Comparison of ENCODE assay signal across 8 cellular contexts in genomic region chrX:136768469-136769084, GRCh38. TPM values are rescaled to one million over a fixed set of nuclear protein-coding genes. Genes with fewer than 3 reads are reported as not detected.
DNase-seq lines count a peak whose midpoint lies in the region; ATAC-seq and TF ChIP-seq lines count a peak whose summit lies in the region.

No MANE protein-coding gene starts in this region.

- H3K27me3 ChIP-seq in gastroesophageal sphincter (no peaks in the 10 kb centered on the region), skeletal muscle tissue (ENCODE audit: control insufficient read depth in 3 of 3, insufficient read depth in 3 of 3, low read length in 3 of 3) (no peaks in the 10 kb centered on the region)

- TF ChIP-seq EP300 in gastroesophageal sphincter (IDR thresholded peaks at IDR 0.05), result no peak

- 64% methylated on average over 2 of the region's 7 CpGs; no CpG with 5 or more reads in 1 of the 2 donors for WGBS in gastroesophageal sphincter (ENCODE audit: low coverage in 1 of 2), 2 donors

- no peaks in the 10 kb centered on the region for H3K9me3 ChIP-seq in gastroesophageal sphincter
- no peaks in the 10 kb centered on the region for H3K9me3 ChIP-seq in skeletal muscle tissue (ENCODE audit: control insufficient read depth in 3 of 3, low read length in 3 of 3)

- H3K4me3 ChIP-seq in gastroesophageal sphincter (no peak overlapping the region), skeletal muscle tissue (ENCODE audit: low read length in 3 of 3) (peak overlapping the region; percentile 42 to 72 (median 66))

- no peaks in the 10 kb centered on the region for H3K36me3 ChIP-seq in gastroesophageal sphincter
- H3K36me3 ChIP-seq in skeletal muscle tissue (ENCODE audit: control insufficient read depth in 3 of 3, insufficient read depth in 3 of 3, low read length in 3 of 3), result no peaks in the 10 kb centered on the region

- no peaks in the 10 kb centered on the region for H3K9me3 Mint-ChIP-seq in activated T-cell treated with anti-CD3 and anti-CD28 coated beads, Interleukin-2, amount 50 U/mL, for 4 hours

- ATAC-seq in GM21360 (IDR thresholded peaks at IDR 0.05; ENCODE audit: unreplicated experiment) (peak; percentile 48), gastroesophageal sphincter (peak; percentile 50)
- ATAC-seq in activated T-cell treated with anti-CD3 and anti-CD28 coated beads, Interleukin-2, amount 50 U/mL, for 4 hours, result peak; percentile 54 to 60

- no peak for TF ChIP-seq POLR2A in gastroesophageal sphincter (IDR thresholded peaks at IDR 0.05)

- TF ChIP-seq CTCF in gastroesophageal sphincter (IDR thresholded peaks at IDR 0.05), result no peak

- H3K4me1 ChIP-seq in gastroesophageal sphincter (peaks cover 0 to 13% (median 0%) of the 10 kb centered on the region in 3 donors), skeletal muscle tissue (ENCODE audit: control insufficient read depth in 3 of 3, insufficient read depth in 3 of 3, low read length in 3 of 3) (peaks cover 7 to 8% (median 7%) of the 10 kb centered on the region in 3 donors)

- H3K27ac ChIP-seq in gastroesophageal sphincter, result peak overlapping the region in 3 of 4 donors; percentile 84 to 89 (median 89)
- H3K27ac ChIP-seq in skeletal muscle tissue (ENCODE audit: low read depth, low read length), result peak overlapping the region; percentile 89

- no peaks in the 10 kb centered on the region for H3K27me3 Mint-ChIP-seq in activated T-cell treated with anti-CD3 and anti-CD28 coated beads, Interleukin-2, amount 50 U/mL, for 4 hours (ENCODE audit: low read depth)

- peaks cover 48% of the 10 kb centered on the region for H3K4me1 Mint-ChIP-seq in activated T-cell treated with anti-CD3 and anti-CD28 coated beads, Interleukin-2, amount 50 U/mL, for 4 hours (ENCODE audit: low read depth)

- H3K9ac ChIP-seq in skeletal muscle tissue (ENCODE audit: low read depth in 1 of 3, low read length in 3 of 3), result peak overlapping the region; percentile 74 to 87 (median 76)

- H3K36me3 Mint-ChIP-seq in activated T-cell treated with anti-CD3 and anti-CD28 coated beads, Interleukin-2, amount 50 U/mL, for 4 hours (ENCODE audit: insufficient read depth), result peaks cover 5% of the 10 kb centered on the region

- peak overlapping the region; percentile 79 for H3K4me3 Mint-ChIP-seq in activated T-cell treated with anti-CD3 and anti-CD28 coated beads, Interleukin-2, amount 50 U/mL, for 4 hours

- DNase-seq in AML-193 (lab: John Stamatoyannopoulos, UW) (peak; percentile 54 to 63), NCI-H69 (lab: John Stamatoyannopoulos, UW) (peak; percentile 94), cerebellar nuclear complex (lab: John Stamatoyannopoulos, UW) (no peak), SW 1271 (lab: John Stamatoyannopoulos, UW) (no peak)
- peak; percentile 34 for DNase-seq in activated T-cell treated with anti-CD3 and anti-CD28 coated beads, Interleukin-2, amount 50 U/mL, for 4 hours

RNA-seq across cellular contexts. Expression of gene ARHGEF6, which starts 12.2 kb away (rescaled TPM):
- 10 to 100 TPM; 16.1 to 18.8 (median 16.8) TPM for total RNA-seq in activated T-cell treated with anti-CD3 and anti-CD28 coated beads, Interleukin-2, amount 50 U/mL, for 4 hours
- total RNA-seq in gastroesophageal sphincter, result 10 to 100 TPM; 14.2 to 18.5 (median 16.3) TPM
- 25.6 TPM for total RNA-seq in skeletal muscle tissue

Comparison
In these comparisons a context has a peak if more than half of its experiments do, and no peak if none do; other contexts are left out.
1. DNase-seq: peak in AML-193 (2 of 2), NCI-H69 (single experiment) and activated T-cell treated with anti-CD3 and anti-CD28 coated beads, Interleukin-2, amount 50 U/mL, for 4 hours (single experiment); none in cerebellar nuclear complex (0 of 2) and SW 1271 (0 of 2).
2. H3K4me3 ChIP-seq: peak in skeletal muscle tissue (3 of 3); none in gastroesophageal sphincter (0 of 2).
3. Peak in every context shown above with its lines, with median percentiles within 50 percentile points of each other: ATAC-seq.